Comparison of ENCODE assay signal across 8 cellular contexts in the genomic region with DNA sequence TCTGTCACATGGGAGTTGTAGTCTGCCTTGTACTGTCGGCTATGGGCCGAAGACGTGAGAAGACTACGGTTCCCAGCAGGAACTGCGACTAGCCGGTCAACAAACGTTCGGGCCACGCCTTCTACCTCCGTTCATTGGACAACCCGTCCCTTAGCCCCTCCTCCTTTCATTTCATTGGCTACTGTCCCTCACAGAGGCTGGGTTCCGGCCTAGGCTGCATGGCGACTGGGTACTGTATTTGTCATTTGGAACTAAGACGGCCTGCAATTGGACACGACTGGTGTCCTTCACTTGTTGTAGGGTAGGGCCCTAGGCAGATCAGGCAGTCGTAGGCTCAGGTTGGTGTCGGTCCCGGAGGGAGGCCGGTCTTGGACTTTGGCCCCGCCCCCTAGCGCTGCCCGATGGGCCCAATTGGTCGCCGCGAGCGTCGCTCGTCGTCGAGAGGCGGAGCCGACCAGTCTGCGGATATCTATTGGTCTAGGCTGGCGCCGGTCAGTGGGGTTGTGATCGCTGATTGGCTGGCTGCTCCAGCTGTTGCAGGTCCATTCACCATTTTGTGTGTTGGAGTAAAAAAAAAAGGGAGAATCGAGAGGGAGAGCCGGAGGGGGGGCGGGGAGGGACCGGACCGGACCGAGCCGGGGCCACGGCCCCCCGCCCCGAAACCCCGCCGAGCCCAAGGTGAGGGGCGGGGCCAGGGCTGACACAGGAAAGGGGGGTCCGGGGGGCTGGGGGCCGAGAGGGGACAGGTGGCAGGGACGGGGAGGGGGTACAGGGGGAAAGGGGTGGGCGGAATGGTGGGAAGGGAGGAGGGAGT. TPM values are rescaled to one million over a fixed set of nuclear protein-coding genes. Genes with fewer than 3 reads are reported as not detected.
A peak's percentile ranks its signal among the peaks of the same experiment; 100 is the strongest.
DNase-seq lines count a peak whose midpoint lies in the region; ATAC-seq and TF ChIP-seq lines count a peak whose summit lies in the region.

A gene (plus strand): TSS at position 549 of the 814 bp plus-strand sequence. CDS start 2,532 bp downstream, outside the sequence.

- H3K4me1 Mint-ChIP-seq in T-helper 2 cell treated with Interferon-gamma antibody and Interleukin-4, amounts not matched to agents 5 μg/mL and 100 μg/mL, for 36 hours (ENCODE audit: low read depth): peaks cover 28% of the 10 kb centered on the region
- peaks cover 22% of the 10 kb centered on the region for H3K4me1 Mint-ChIP-seq in progenitor cell of endocrine pancreas (ENCODE audit: low read depth)

- H3K27ac ChIP-seq in left ventricle myocardium inferior (replicated peaks): peak within 1 kb of the TSS; percentile 99
- H3K27ac ChIP-seq in upper lobe of right lung: peak within 1 kb of the TSS; percentile 99

- no peak within 1 kb of the TSS for H3K27ac Mint-ChIP-seq in T-helper 2 cell treated with Interferon-gamma antibody and Interleukin-4, amounts not matched to agents 5 μg/mL and 100 μg/mL, for 36 hours
- H3K27ac Mint-ChIP-seq in progenitor cell of endocrine pancreas: peak within 1 kb of the TSS; percentile 91

- peaks cover 33% of the 10 kb centered on the region for H3K4me1 ChIP-seq in left ventricle myocardium inferior
- peaks cover 25% of the 10 kb centered on the region for H3K4me1 ChIP-seq in upper lobe of right lung

- H3K4me3 ChIP-seq in left ventricle myocardium inferior (peak within 1 kb of the TSS; percentile 80), upper lobe of right lung (peak within 1 kb of the TSS; percentile 69)

- H3K36me3 Mint-ChIP-seq in T-helper 2 cell treated with Interferon-gamma antibody and Interleukin-4, amounts not matched to agents 5 μg/mL and 100 μg/mL, for 36 hours (ENCODE audit: low read depth): peaks cover 12% of the 10 kb centered on the region
- H3K36me3 Mint-ChIP-seq in progenitor cell of endocrine pancreas (ENCODE audit: insufficient read depth): peaks cover 7% of the 10 kb centered on the region

- H3K4me3 Mint-ChIP-seq in T-helper 2 cell treated with Interferon-gamma antibody and Interleukin-4, amounts not matched to agents 5 μg/mL and 100 μg/mL, for 36 hours: no peak within 1 kb of the TSS
- no peak within 1 kb of the TSS for H3K4me3 Mint-ChIP-seq in progenitor cell of endocrine pancreas (ENCODE audit: low read depth)

- H3K27me3 ChIP-seq in left ventricle myocardium inferior (ENCODE audit: low read depth): no peaks in the 10 kb centered on the region
- no peaks in the 10 kb centered on the region for H3K27me3 ChIP-seq in upper lobe of right lung

- ATAC-seq in GM18499 (IDR thresholded peaks at IDR 0.05; ENCODE audit: insufficient read depth, unreplicated experiment) (peak; percentile 57), HG02973 (IDR thresholded peaks at IDR 0.05; ENCODE audit: unreplicated experiment) (peak; percentile 78), upper lobe of right lung (peak; percentile 88)

- H3K36me3 ChIP-seq in left ventricle myocardium inferior: peaks cover 21% of the 10 kb centered on the region
- H3K36me3 ChIP-seq in upper lobe of right lung: peaks cover 20% of the 10 kb centered on the region

- H3K9me3 ChIP-seq in left ventricle myocardium inferior (replicated peaks) (no peaks in the 10 kb centered on the region), upper lobe of right lung (no peaks in the 10 kb centered on the region)

- no peak for TF ChIP-seq CTCF in left ventricle myocardium inferior (IDR thresholded peaks at IDR 0.05; ENCODE audit: borderline replicate concordance)
- no peak for TF ChIP-seq CTCF in progenitor cell of endocrine pancreas (IDR thresholded peaks at IDR 0.05; ENCODE audit: unreplicated experiment)
- TF ChIP-seq CTCF in upper lobe of right lung (IDR thresholded peaks at IDR 0.05): no peak

- no peaks in the 10 kb centered on the region for H3K27me3 Mint-ChIP-seq in T-helper 2 cell treated with Interferon-gamma antibody and Interleukin-4, amounts not matched to agents 5 μg/mL and 100 μg/mL, for 36 hours (ENCODE audit: low read depth)
- no peaks in the 10 kb centered on the region for H3K27me3 Mint-ChIP-seq in progenitor cell of endocrine pancreas

- no peaks in the 10 kb centered on the region for H3K9me3 Mint-ChIP-seq in T-helper 2 cell treated with Interferon-gamma antibody and Interleukin-4, amounts not matched to agents 5 μg/mL and 100 μg/mL, for 36 hours
- H3K9me3 Mint-ChIP-seq in progenitor cell of endocrine pancreas (ENCODE audit: low read depth): no peaks in the 10 kb centered on the region

- intact Hi-C loops in left ventricle myocardium inferior (cut with micrococcal nuclease) (no loop called here), upper lobe of right lung (cut with DNase I) (no loop called here)

- peak; percentile 100 for DNase-seq in NCI-H1930 (lab: John Stamatoyannopoulos, UW)
- peak; percentile 99 for DNase-seq in T-helper 2 cell treated with Interferon-gamma antibody and Interleukin-4, amounts not matched to agents 5 μg/mL and 100 μg/mL, for 36 hours (ENCODE audit: low spot score)
- DNase-seq in anterior cingulate cortex (lab: John Stamatoyannopoulos, UW): peak; percentile 98 to 100 (median 100)
- DNase-seq in left ventricle myocardium inferior: peak; percentile 99
- peak; percentile 98 for DNase-seq in progenitor cell of endocrine pancreas (ENCODE audit: low spot score, unreplicated experiment)
- peak; percentile 100 for DNase-seq in upper lobe of right lung

RNA-seq across cellular contexts. Expression of the gene that starts here (rescaled TPM):
- total RNA-seq in left ventricle myocardium inferior (33.3 TPM), progenitor cell of endocrine pancreas (86.0 and 87.2 TPM in 2 replicates), upper lobe of right lung (76.7 TPM)

Comparison
In these comparisons a context has a peak if more than half of its experiments do, and no peak if none do; other contexts are left out.
1. Peak in every context shown above with its lines: DNase-seq, ATAC-seq, H3K4me3 ChIP-seq and H3K27ac ChIP-seq.